15 cellular contexts compared by ENCODE assay signal in genomic region chr2:27446057-27446456, GRCh38. TPM values are rescaled to one million over a fixed set of nuclear protein-coding genes. Genes with fewer than 3 reads are reported as not detected.
DNase-seq lines count a peak whose midpoint lies in the region; ATAC-seq and TF ChIP-seq lines count a peak whose summit lies in the region.
"Had no signal": no experiment of that assay in that cellular context is flagged by ENCODE, and none has a peak within 500 bp of the region (broad histone marks: within the 10 kb centered on the region; RNA-seq: fewer than 3 reads in every experiment).

No MANE protein-coding gene starts in this region.

- no peak for TF ChIP-seq CTCF in right lobe of liver (IDR thresholded peaks at IDR 0.05)

- peak in 1 of 3 donors; percentile 57 for DNase-seq in CD4-positive, CD25-positive, alpha-beta regulatory T cell
- peak; percentile 87 for DNase-seq in HPDE6-E6E7 (ENCODE audit: extremely low spot score)
- no peak for DNase-seq in activated naive CD4-positive, alpha-beta T cell treated with anti-CD3 and anti-CD28 coated beads, Interleukin-2, amount 50 U/mL, for 72 hours (ENCODE audit: low spot score in 2 of 2)
- peak in 2 of 3 donors; percentile 47 to 63 for DNase-seq in right lobe of liver
- DNase-seq in central memory CD4-positive, alpha-beta T cell: no peak
- no peak for DNase-seq in EL
- no peak for DNase-seq in AG08395 (ENCODE audit: low spot score)
- DNase-seq: effector memory CD8-positive, alpha-beta T cell; glutamatergic neuron; SW 1271 had no signal

- peaks cover 32% of the 10 kb centered on the region for H3K36me3 Mint-ChIP-seq in CD4-positive, CD25-positive, alpha-beta regulatory T cell
- H3K36me3 Mint-ChIP-seq in activated naive CD4-positive, alpha-beta T cell treated with anti-CD3 and anti-CD28 coated beads, Interleukin-2, amount 50 U/mL, for 72 hours: peaks cover 0 to 6% of the 10 kb centered on the region in 2 donors

- 36% methylated on average over 2 of the region's 3 CpGs for WGBS in right lobe of liver (ENCODE audit: insufficient coverage, low coverage, low lambda C conversion rate, missing lambda C conversion rate)

- H3K27me3 ChIP-seq in CD4-positive, CD25-positive, alpha-beta regulatory T cell (ENCODE audit: control insufficient read depth, insufficient read depth, low read length): no peaks in the 10 kb centered on the region
- H3K27me3 ChIP-seq in right lobe of liver: no peaks in the 10 kb centered on the region
- H3K27me3 ChIP-seq: ascending aorta; BLaER1 treated with 17β-estradiol and CSF1 and Interleukin-3, amounts not matched to agents 10 nM and 100 nM had no signal

- no peaks in the 10 kb centered on the region for H3K27me3 Mint-ChIP-seq in CD4-positive, CD25-positive, alpha-beta regulatory T cell
- H3K27me3 Mint-ChIP-seq: effector memory CD8-positive, alpha-beta T cell had no signal

- no peak overlapping the region for H3K4me3 ChIP-seq in CD4-positive, CD25-positive, alpha-beta regulatory T cell (ENCODE audit: low read depth, low read length)
- H3K4me3 ChIP-seq in right lobe of liver: no peak overlapping the region
- H3K4me3 ChIP-seq: ascending aorta; BLaER1 treated with 17β-estradiol and CSF1 and Interleukin-3, amounts not matched to agents 10 nM and 100 nM had no signal

- TF ChIP-seq POLR2A in right lobe of liver (IDR thresholded peaks at IDR 0.05): no peak

- H3K4me1 ChIP-seq in CD4-positive, CD25-positive, alpha-beta regulatory T cell (ENCODE audit: control insufficient read depth, insufficient read depth, low read length, poor library complexity, severe bottlenecking): no peaks in the 10 kb centered on the region
- no peaks in the 10 kb centered on the region for H3K4me1 ChIP-seq in right lobe of liver

- intact Hi-C loops in right lobe of liver (cut with DNase I): no loop called here

- no peak for ATAC-seq in CD4-positive, CD25-positive, alpha-beta regulatory T cell (ENCODE audit: low read depth in 2 of 2)
- ATAC-seq in activated naive CD4-positive, alpha-beta T cell treated with anti-CD3 and anti-CD28 coated beads, Interleukin-2, amount 50 U/mL, for 72 hours: peak; percentile 33 to 38
- ATAC-seq in right lobe of liver (peak; percentile 22 to 80 (median 38)), GM21423 (IDR thresholded peaks at IDR 0.05; ENCODE audit: unreplicated experiment) (no peak)
- ATAC-seq: effector memory CD8-positive, alpha-beta T cell; stimulated activated effector memory CD8-positive, alpha-beta T cell treated with anti-CD3 and anti-CD28 coated beads, Interleukin-12 subunit alpha, Interleukin-12 subunit beta, amount 100 ng/mL, for 72 hours had no signal

- no peaks in the 10 kb centered on the region for H3K9me3 Mint-ChIP-seq in CD4-positive, CD25-positive, alpha-beta regulatory T cell
- no peaks in the 10 kb centered on the region for H3K9me3 Mint-ChIP-seq in activated naive CD4-positive, alpha-beta T cell treated with anti-CD3 and anti-CD28 coated beads, Interleukin-2, amount 50 U/mL, for 72 hours
- H3K9me3 Mint-ChIP-seq: effector memory CD8-positive, alpha-beta T cell; stimulated activated effector memory CD8-positive, alpha-beta T cell treated with anti-CD3 and anti-CD28 coated beads, Interleukin-12 subunit alpha, Interleukin-12 subunit beta, amount 100 ng/mL, for 72 hours had no signal

- H3K36me3 ChIP-seq in CD4-positive, CD25-positive, alpha-beta regulatory T cell (ENCODE audit: control insufficient read depth, insufficient read depth, low read length): peaks cover 18% of the 10 kb centered on the region
- peaks cover 0 to 18% (median 5%) of the 10 kb centered on the region in 4 donors for H3K36me3 ChIP-seq in right lobe of liver

- H3K27ac ChIP-seq in CD4-positive, CD25-positive, alpha-beta regulatory T cell (ENCODE audit: insufficient read depth, low read length, poor library complexity, severe bottlenecking): no peak overlapping the region
- H3K27ac ChIP-seq in right lobe of liver: no peak overlapping the region
- H3K27ac ChIP-seq: ascending aorta; BLaER1 treated with 17β-estradiol and CSF1 and Interleukin-3, amounts not matched to agents 10 nM and 100 nM had no signal

- H3K27ac Mint-ChIP-seq in CD4-positive, CD25-positive, alpha-beta regulatory T cell: peak overlapping the region in 2 of 3 donors; percentile 20 to 58
- no peak overlapping the region for H3K27ac Mint-ChIP-seq in activated naive CD4-positive, alpha-beta T cell treated with anti-CD3 and anti-CD28 coated beads, Interleukin-2, amount 50 U/mL, for 72 hours
- H3K27ac Mint-ChIP-seq: stimulated activated effector memory CD8-positive, alpha-beta T cell treated with anti-CD3 and anti-CD28 coated beads, Interleukin-12 subunit alpha, Interleukin-12 subunit beta, amount 100 ng/mL, for 72 hours had no signal

- H3K4me3 Mint-ChIP-seq in CD4-positive, CD25-positive, alpha-beta regulatory T cell: no peak overlapping the region
- H3K4me3 Mint-ChIP-seq: effector memory CD8-positive, alpha-beta T cell; stimulated activated effector memory CD8-positive, alpha-beta T cell treated with anti-CD3 and anti-CD28 coated beads, Interleukin-12 subunit alpha, Interleukin-12 subunit beta, amount 100 ng/mL, for 72 hours had no signal

- peaks cover 0 to 6% (median 3%) of the 10 kb centered on the region in 4 donors for H3K4me1 Mint-ChIP-seq in CD4-positive, CD25-positive, alpha-beta regulatory T cell

- H3K9me3 ChIP-seq in CD4-positive, CD25-positive, alpha-beta regulatory T cell (ENCODE audit: control insufficient read depth in 2 of 2, low read length in 2 of 2): no peaks in the 10 kb centered on the region
- H3K9me3 ChIP-seq in right lobe of liver: no peaks in the 10 kb centered on the region
- H3K9me3 ChIP-seq: ascending aorta; BLaER1 treated with 17β-estradiol and CSF1 and Interleukin-3, amounts not matched to agents 10 nM and 100 nM had no signal

RNA-seq across cellular contexts. Expression of gene KRTCAP3, which starts 3.9 kb away (rescaled TPM):
- 10.0 TPM for total RNA-seq in CD4-positive, CD25-positive, alpha-beta regulatory T cell
- polyA plus RNA-seq in CD4-positive, CD25-positive, alpha-beta regulatory T cell: 1 to 10 TPM; 2.0 to 7.7 (median 2.3) TPM
- 1 to 10 TPM; 7.9 to 8.3 TPM for total RNA-seq in activated naive CD4-positive, alpha-beta T cell treated with anti-CD3 and anti-CD28 coated beads, Interleukin-2, amount 50 U/mL, for 72 hours
- 1 to 10 TPM; 3.2 to 8.0 (median 4.6) TPM for total RNA-seq in right lobe of liver
- total RNA-seq: ascending aorta had no signal

RNA-seq across cellular contexts. Expression of gene NRBP1, which starts 17.6 kb away (rescaled TPM):
- total RNA-seq in CD4-positive, CD25-positive, alpha-beta regulatory T cell: 182 TPM
- 100 to 1,000 TPM in 3 of 4 donors, 10 to 100 TPM in 1; 87.1 to 122 (median 109) TPM for polyA plus RNA-seq in CD4-positive, CD25-positive, alpha-beta regulatory T cell
- total RNA-seq in activated naive CD4-positive, alpha-beta T cell treated with anti-CD3 and anti-CD28 coated beads, Interleukin-2, amount 50 U/mL, for 72 hours: 10 to 100 TPM; 76.0 to 80.8 TPM
- total RNA-seq in right lobe of liver: 10 to 100 TPM; 37.7 to 49.4 (median 41.5) TPM

RNA-seq across cellular contexts. Expression of gene PPM1G, which starts 36.7 kb away (rescaled TPM):
- total RNA-seq in CD4-positive, CD25-positive, alpha-beta regulatory T cell: 73.7 TPM
- 100 to 1,000 TPM; 116 to 144 (median 118) TPM for polyA plus RNA-seq in CD4-positive, CD25-positive, alpha-beta regulatory T cell
- total RNA-seq in activated naive CD4-positive, alpha-beta T cell treated with anti-CD3 and anti-CD28 coated beads, Interleukin-2, amount 50 U/mL, for 72 hours: 100 to 1,000 TPM; 122 to 127 TPM
- 10 to 100 TPM; 20.9 to 38.4 (median 24.2) TPM for total RNA-seq in right lobe of liver

RNA-seq across cellular contexts. Expression of gene IFT172, which starts 43.5 kb away (rescaled TPM):
- total RNA-seq in CD4-positive, CD25-positive, alpha-beta regulatory T cell: 10.3 TPM
- 1 to 10 TPM; 1.1 to 2.9 (median 1.4) TPM for polyA plus RNA-seq in CD4-positive, CD25-positive, alpha-beta regulatory T cell
- 10 to 100 TPM; 15.8 to 16.4 TPM for total RNA-seq in activated naive CD4-positive, alpha-beta T cell treated with anti-CD3 and anti-CD28 coated beads, Interleukin-2, amount 50 U/mL, for 72 hours
- total RNA-seq in right lobe of liver: 10 to 100 TPM in 1 of 6 experiments, 1 to 10 TPM in 5; 4.4 to 11.5 (median 6.2) TPM

RNA-seq across cellular contexts. Expression of gene FNDC4, which starts 48.9 kb away (rescaled TPM):
- 0.39 TPM for total RNA-seq in CD4-positive, CD25-positive, alpha-beta regulatory T cell
- not detected for polyA plus RNA-seq in CD4-positive, CD25-positive, alpha-beta regulatory T cell
- not detected for total RNA-seq in activated naive CD4-positive, alpha-beta T cell treated with anti-CD3 and anti-CD28 coated beads, Interleukin-2, amount 50 U/mL, for 72 hours
- 100 to 1,000 TPM in 2 of 6 experiments, 10 to 100 TPM in 4; 29.9 to 123 (median 65.1) TPM for total RNA-seq in right lobe of liver
- total RNA-seq: activated CD8-positive, alpha-beta memory T cell treated with anti-CD3 and anti-CD28 coated beads for 36 hours had no signal

Comparison
In these comparisons a context has a peak if more than half of its experiments do, and no peak if none do; other contexts are left out.
1. ATAC-seq: peak in activated naive CD4-positive, alpha-beta T cell treated with anti-CD3 and anti-CD28 coated beads, Interleukin-2, amount 50 U/mL, for 72 hours (2 of 2) and right lobe of liver (4 of 4); none in CD4-positive, CD25-positive, alpha-beta regulatory T cell (0 of 2) and GM21423 (single experiment).
2. DNase-seq: peak in HPDE6-E6E7 (single experiment) and right lobe of liver (2 of 3); none in activated naive CD4-positive, alpha-beta T cell treated with anti-CD3 and anti-CD28 coated beads, Interleukin-2, amount 50 U/mL, for 72 hours (0 of 2), central memory CD4-positive, alpha-beta T cell (single experiment), EL (single experiment) and AG08395 (single experiment).
3. H3K27ac Mint-ChIP-seq: peak in CD4-positive, CD25-positive, alpha-beta regulatory T cell (2 of 3); none in activated naive CD4-positive, alpha-beta T cell treated with anti-CD3 and anti-CD28 coated beads, Interleukin-2, amount 50 U/mL, for 72 hours (0 of 2).